Comparison of ENCODE assay signal across 8 cellular contexts in the genomic region with DNA sequence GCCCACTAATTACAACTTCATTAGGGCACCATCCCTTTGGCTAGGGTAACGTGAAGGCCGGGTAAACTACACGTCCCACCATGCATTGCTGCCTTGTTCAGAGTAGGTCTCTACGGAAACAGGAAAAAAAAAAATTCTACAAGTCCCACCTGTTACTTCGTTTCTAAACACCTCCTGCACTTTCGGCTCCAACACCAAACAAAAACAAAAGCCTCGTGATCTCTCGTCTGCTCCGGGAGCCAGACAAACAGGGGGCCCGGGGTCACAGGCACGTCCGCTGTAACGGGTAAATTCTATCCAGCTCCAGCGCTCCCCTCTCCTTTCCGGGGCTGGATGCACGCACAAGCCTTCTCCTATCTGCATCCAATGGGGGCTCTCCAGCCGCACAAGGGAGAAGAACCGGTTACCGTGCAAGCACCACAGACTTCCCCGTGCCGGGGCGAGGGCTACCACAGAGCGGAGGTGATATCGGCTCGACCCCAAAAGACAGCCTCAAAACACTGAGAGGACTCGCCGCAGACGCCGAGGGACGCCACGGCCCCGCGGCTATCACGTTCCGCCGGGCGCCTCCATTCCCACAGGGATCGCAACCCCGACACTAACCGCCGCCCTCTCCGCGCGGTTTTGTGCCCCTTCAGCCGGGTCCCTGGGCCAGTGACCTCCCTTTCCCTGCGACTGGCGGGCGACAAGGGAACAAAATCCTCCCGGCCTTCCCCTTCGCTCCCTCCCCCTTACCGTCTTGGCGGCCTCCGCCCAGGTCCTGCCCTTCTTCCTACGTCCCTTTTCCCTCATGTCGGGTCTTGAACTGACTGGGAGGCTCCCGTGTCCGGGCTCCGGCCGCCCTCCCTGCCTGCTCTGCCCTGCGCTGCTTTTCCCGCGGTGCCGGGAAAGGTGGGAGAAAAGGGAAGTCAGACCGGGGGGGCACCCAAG. TPM values are rescaled to one million over a fixed set of nuclear protein-coding genes. Genes with fewer than 3 reads are reported as not detected.
A peak's percentile ranks its signal among the peaks of the same experiment; 100 is the strongest.
DNase-seq lines count a peak whose midpoint lies in the region; ATAC-seq and TF ChIP-seq lines count a peak whose summit lies in the region.

No MANE protein-coding gene starts in this region.

- peak overlapping the region; percentile 1 for H3K9ac ChIP-seq in parathyroid adenoma

- no peak for TF ChIP-seq CTCF in parathyroid adenoma (IDR thresholded peaks at IDR 0.05)
- no peak for TF ChIP-seq CTCF in tibial artery (IDR thresholded peaks at IDR 0.05)

- peak overlapping the region; percentile 98 for H3K4me3 ChIP-seq in H7 (ENCODE audit: insufficient read depth, low read depth, low read length)
- H3K4me3 ChIP-seq in parathyroid adenoma (ENCODE audit: low read depth, low read length), result peak overlapping the region; percentile 90
- H3K4me3 ChIP-seq in tibial artery, result peak overlapping the region; percentile 80 to 89

- H3K9me3 ChIP-seq in parathyroid adenoma (ENCODE audit: control insufficient read depth, low read length) (no peaks in the 10 kb centered on the region), tibial artery (no peaks in the 10 kb centered on the region)

- DNase-seq in EH (ENCODE audit: low read depth) (peak; percentile 64), H7 (peak; percentile 58), M059J (ENCODE audit: low read depth) (peak; percentile 66), Right ventricle myocardium inferior (ENCODE audit: missing footprints) (peak; percentile 72), tibial artery (peak; percentile 34 to 70)
- peak; percentile 61 to 69 for DNase-seq in activated naive CD4-positive, alpha-beta T cell treated with anti-CD3 and anti-CD28 coated beads, Interleukin-2, amount 50 U/mL, for 72 hours (ENCODE audit: low spot score in 2 of 2)

- H3K36me3 Mint-ChIP-seq in activated naive CD4-positive, alpha-beta T cell treated with anti-CD3 and anti-CD28 coated beads, Interleukin-2, amount 50 U/mL, for 72 hours, result peaks cover 9 to 15% of the 10 kb centered on the region in 2 donors

- no peaks in the 10 kb centered on the region for H3K4me1 ChIP-seq in parathyroid adenoma
- peaks cover 0 to 21% (median 7%) of the 10 kb centered on the region in 4 donors for H3K4me1 ChIP-seq in tibial artery

- peak overlapping the region; percentile 97 for H3K27ac Mint-ChIP-seq in activated naive CD4-positive, alpha-beta T cell treated with anti-CD3 and anti-CD28 coated beads, Interleukin-2, amount 50 U/mL, for 72 hours

- H3K4me2 ChIP-seq in parathyroid adenoma (ENCODE audit: low read length), result peak overlapping the region; percentile 80

- no peaks in the 10 kb centered on the region for H3K27me3 ChIP-seq in H7 (ENCODE audit: control insufficient read depth, insufficient read depth, low read length)
- no peaks in the 10 kb centered on the region for H3K27me3 ChIP-seq in parathyroid adenoma (ENCODE audit: control insufficient read depth, insufficient read depth, low read length)
- no peaks in the 10 kb centered on the region for H3K27me3 ChIP-seq in tibial artery

- intact Hi-C loops in Right ventricle myocardium inferior (cut with DNase I) (loop anchor here (2.0 to 10.0 kb wide), 3 partner anchors 61 to 467 kb away; partner anchors contain the start of genes ADGRF3, DTNB and SELENOI), tibial artery (cut with DNase I; ENCODE audit: low total_unique reads) (loop anchor here (5.0 kb wide), 1 partner anchor 155 kb away; the partner anchor contains the start of gene RAB10)

- no peaks in the 10 kb centered on the region for H3K9me3 Mint-ChIP-seq in activated naive CD4-positive, alpha-beta T cell treated with anti-CD3 and anti-CD28 coated beads, Interleukin-2, amount 50 U/mL, for 72 hours

- H2AFZ ChIP-seq in parathyroid adenoma, result peak overlapping the region; percentile 65

- no peaks in the 10 kb centered on the region for H3K36me3 ChIP-seq in H7 (replicated peaks; ENCODE audit: control insufficient read depth, insufficient read depth, low read length)
- H3K36me3 ChIP-seq in parathyroid adenoma (ENCODE audit: control insufficient read depth, insufficient read depth, low read length), result no peaks in the 10 kb centered on the region
- peaks cover 0 to 11% (median 0%) of the 10 kb centered on the region in 3 donors for H3K36me3 ChIP-seq in tibial artery

- H3K27ac ChIP-seq in parathyroid adenoma (peak overlapping the region; percentile 80), tibial artery (peak overlapping the region; percentile 88 to 94)

- ATAC-seq in SK-N-SH treated with all-trans-retinoic acid at 6 μM for 48 hours (peak; percentile 73), Right ventricle myocardium inferior (peak; percentile 53)
- ATAC-seq in activated naive CD4-positive, alpha-beta T cell treated with anti-CD3 and anti-CD28 coated beads, Interleukin-2, amount 50 U/mL, for 72 hours, result peak; percentile 52 to 53

- peaks cover 22% of the 10 kb centered on the region for H3K79me2 ChIP-seq in parathyroid adenoma

TF ChIP-seq in SK-N-SH treated with all-trans-retinoic acid at 6 μM for 48 hours, 23 proteins besides CTCF, POLR2A, EP300 and RAD21:
- TF ChIP-seq TOX (CRISPR knock-in tag; IDR thresholded peaks at IDR 0.05; ENCODE audit: borderline replicate concordance), result no peak
- no peak for TF ChIP-seq ARNTL (CRISPR knock-in tag; IDR thresholded peaks at IDR 0.05; ENCODE audit: borderline replicate concordance, low read depth)
- TF ChIP-seq OSR1 (CRISPR knock-in tag; IDR thresholded peaks at IDR 0.05), result no peak
- TF ChIP-seq, protein P1, sequence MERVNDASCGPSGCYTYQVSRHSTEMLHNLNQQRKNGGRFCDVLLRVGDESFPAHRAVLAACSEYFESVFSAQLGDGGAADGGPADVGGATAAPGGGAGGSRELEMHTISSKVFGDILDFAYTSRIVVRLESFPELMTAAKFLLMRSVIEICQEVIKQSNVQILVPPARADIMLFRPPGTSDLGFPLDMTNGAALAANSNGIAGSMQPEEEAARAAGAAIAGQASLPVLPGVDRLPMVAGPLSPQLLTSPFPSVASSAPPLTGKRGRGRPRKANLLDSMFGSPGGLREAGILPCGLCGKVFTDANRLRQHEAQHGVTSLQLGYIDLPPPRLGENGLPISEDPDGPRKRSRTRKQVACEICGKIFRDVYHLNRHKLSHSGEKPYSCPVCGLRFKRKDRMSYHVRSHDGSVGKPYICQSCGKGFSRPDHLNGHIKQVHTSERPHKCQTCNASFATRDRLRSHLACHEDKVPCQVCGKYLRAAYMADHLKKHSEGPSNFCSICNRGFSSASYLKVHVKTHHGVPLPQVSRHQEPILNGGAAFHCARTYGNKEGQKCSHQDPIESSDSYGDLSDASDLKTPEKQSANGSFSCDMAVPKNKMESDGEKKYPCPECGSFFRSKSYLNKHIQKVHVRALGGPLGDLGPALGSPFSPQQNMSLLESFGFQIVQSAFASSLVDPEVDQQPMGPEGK (CRISPR knock-in tag; IDR thresholded peaks at IDR 0.05; ENCODE audit: borderline replicate concordance), result peak; percentile 90; the same call in 1 of the 2 replicates
- TF ChIP-seq PPARA (CRISPR knock-in tag; IDR thresholded peaks at IDR 0.05; ENCODE audit: borderline replicate concordance), result no peak
- TF ChIP-seq CSDC2 (CRISPR knock-in tag; IDR thresholded peaks at IDR 0.05), result peak; percentile 46; the same call in 1 of the 2 replicates
- TF ChIP-seq SNAI2 (CRISPR knock-in tag; IDR thresholded peaks at IDR 0.05), result no peak
- TF ChIP-seq ZC3H10 (CRISPR knock-in tag; IDR thresholded peaks at IDR 0.05), result no peak
- TF ChIP-seq POU6F1 (CRISPR knock-in tag; IDR thresholded peaks at IDR 0.05; ENCODE audit: borderline replicate concordance, low read depth), result no peak
- no peak for TF ChIP-seq CREB5 (CRISPR knock-in tag; IDR thresholded peaks at IDR 0.05; ENCODE audit: low read depth)
- no peak for TF ChIP-seq GLIS3 (CRISPR knock-in tag; IDR thresholded peaks at IDR 0.05)
- no peak for TF ChIP-seq ZNF70 (CRISPR knock-in tag; IDR thresholded peaks at IDR 0.05)
- TF ChIP-seq ZFP3 (CRISPR knock-in tag; IDR thresholded peaks at IDR 0.05), result no peak
- no peak for TF ChIP-seq TCF4 (CRISPR knock-in tag; IDR thresholded peaks at IDR 0.05; ENCODE audit: borderline replicate concordance)

RNA-seq across cellular contexts. Expression of gene ASXL2, which starts 0.6 kb away (rescaled TPM):
- 9.4 and 10.0 TPM in 2 replicates for total RNA-seq in H7 (2014; rRNA removed; shearing (Covaris generic))
- 4.7 and 8.0 TPM in 2 replicates for total RNA-seq in M059J (2014; rRNA removed; shearing (Covaris generic))
- total RNA-seq in activated naive CD4-positive, alpha-beta T cell treated with anti-CD3 and anti-CD28 coated beads, Interleukin-2, amount 50 U/mL, for 72 hours, result 10 to 100 TPM; 31.8 to 40.2 TPM
- total RNA-seq in Right ventricle myocardium inferior, result 21.7 TPM

Comparison
In these comparisons a context has a peak if more than half of its experiments do, and no peak if none do; other contexts are left out.
1. Peak in every context shown above with its lines: DNase-seq, ATAC-seq, H3K4me3 ChIP-seq and H3K27ac ChIP-seq.